In the genomic region with DNA sequence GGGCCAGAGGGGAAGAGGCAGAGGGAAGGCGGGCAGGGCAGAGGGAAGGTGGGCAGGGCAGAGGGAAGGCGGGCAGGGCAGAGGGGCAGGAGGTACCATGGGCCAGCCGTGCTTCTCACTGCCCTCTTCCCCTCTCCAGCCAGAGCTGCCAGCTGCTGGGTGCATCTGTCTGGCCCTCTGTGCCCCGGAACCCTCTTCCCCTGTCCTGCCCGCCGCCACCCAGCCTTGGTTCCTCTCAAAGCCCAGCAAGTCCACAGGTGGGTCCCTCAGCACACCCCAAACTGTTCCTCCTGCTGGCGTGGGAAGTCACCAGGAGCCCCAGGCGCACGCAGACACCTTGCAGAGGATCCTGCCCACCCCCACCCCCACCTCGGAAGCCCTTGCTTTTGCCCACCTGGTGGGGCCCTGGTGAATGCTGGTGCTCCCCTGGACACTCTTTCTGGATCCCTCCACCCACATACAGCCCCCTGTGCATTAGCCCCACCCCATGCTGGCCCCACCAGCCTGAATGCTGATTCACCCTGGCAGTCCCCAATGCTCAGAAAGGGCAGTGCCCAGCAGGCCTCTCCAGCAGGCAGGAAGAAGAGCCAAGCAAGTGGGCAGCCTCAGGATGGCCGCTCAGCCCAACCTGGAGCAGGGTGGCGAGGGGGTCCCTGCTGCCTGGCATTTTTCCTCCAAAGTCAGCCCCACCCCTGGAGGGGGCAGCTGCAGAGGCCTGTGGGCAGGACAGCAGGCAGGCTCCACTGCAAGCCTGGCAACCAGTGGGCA, we compare ENCODE assay signal across 10 cellular contexts. TPM values are rescaled to one million over a fixed set of nuclear protein-coding genes. Genes with fewer than 3 reads are reported as not detected.
DNase-seq lines count a peak whose midpoint lies in the region; ATAC-seq and TF ChIP-seq lines count a peak whose summit lies in the region.
"Had no signal": no experiment of that assay in that cellular context is flagged by ENCODE, and none has a peak within 500 bp of the region (broad histone marks: within the 10 kb centered on the region; RNA-seq: fewer than 3 reads in every experiment).

No MANE protein-coding gene starts in this region.

- peak overlapping the region in 3 of 4 donors; percentile 66 to 83 (median 76) for H3K4me3 ChIP-seq in upper lobe of left lung
- H3K4me3 ChIP-seq: GM12878 had no signal

- H3K27ac ChIP-seq in epithelial cell of prostate (peak overlapping the region; percentile 79), upper lobe of left lung (peak overlapping the region; percentile 92 to 99 (median 94))

- H3K4me1 Mint-ChIP-seq in activated naive CD4-positive, alpha-beta T cell treated with anti-CD3 and anti-CD28 coated beads, Interleukin-2, amount 50 U/mL, for 24 hours: peaks cover 17% of the 10 kb centered on the region
- peaks cover 12 to 32% of the 10 kb centered on the region in 2 donors for H3K4me1 Mint-ChIP-seq in natural killer cell treated with Interleukin-12 subunit alpha and Interleukin-12 subunit beta and Interleukin-15 and Interleukin-18, amount 100 ng/mL, for 72 hours (ENCODE audit: low read depth in 2 of 2)

- TF ChIP-seq POLR2A in upper lobe of left lung (IDR thresholded peaks at IDR 0.05): no peak

- no peak overlapping the region for H3K27ac Mint-ChIP-seq in activated naive CD4-positive, alpha-beta T cell treated with anti-CD3 and anti-CD28 coated beads, Interleukin-2, amount 50 U/mL, for 24 hours
- peak overlapping the region in 1 of 2 donors; percentile 10 for H3K27ac Mint-ChIP-seq in natural killer cell treated with Interleukin-12 subunit alpha and Interleukin-12 subunit beta and Interleukin-15 and Interleukin-18, amount 100 ng/mL, for 72 hours

- no peak for ATAC-seq in natural killer cell treated with Interleukin-12 subunit alpha and Interleukin-12 subunit beta and Interleukin-15 and Interleukin-18, amount 100 ng/mL, for 72 hours
- peak in 1 of 2 donors; percentile 0 for ATAC-seq in upper lobe of left lung (ENCODE audit: low FRiP score in 2 of 2)
- no peak for ATAC-seq in GM18498 (IDR thresholded peaks at IDR 0.05; ENCODE audit: unreplicated experiment)
- ATAC-seq in GM18873 (IDR thresholded peaks at IDR 0.05; ENCODE audit: low FRiP score, unreplicated experiment): no peak

- no peaks in the 10 kb centered on the region for H3K27me3 Mint-ChIP-seq in activated naive CD4-positive, alpha-beta T cell treated with anti-CD3 and anti-CD28 coated beads, Interleukin-2, amount 50 U/mL, for 24 hours
- no peaks in the 10 kb centered on the region for H3K27me3 Mint-ChIP-seq in natural killer cell treated with Interleukin-12 subunit alpha and Interleukin-12 subunit beta and Interleukin-15 and Interleukin-18, amount 100 ng/mL, for 72 hours

- no peaks in the 10 kb centered on the region for H3K36me3 ChIP-seq in upper lobe of left lung

- CTCF ChIA-PET in HEK293T (lab: Yijun Ruan, JAX): no interaction called here

- DNase-seq in activated naive CD4-positive, alpha-beta T cell treated with anti-CD3 and anti-CD28 coated beads, Interleukin-2, amount 50 U/mL, for 16 hours: no peak
- DNase-seq in epithelial cell of prostate (ENCODE audit: low read depth, low spot score): no peak
- DNase-seq in natural killer cell treated with Interleukin-12 subunit alpha and Interleukin-12 subunit beta and Interleukin-15 and Interleukin-18, amount 100 ng/mL, for 72 hours (ENCODE audit: low spot score): no peak
- DNase-seq in upper lobe of left lung: peak in 1 of 2 donors; percentile 66
- DNase-seq in HEK293T (ENCODE audit: extremely low spot score): no peak
- DNase-seq: NCI-H526 treated with DMSO at 0.1 percent for 48 hours had no signal

- H3K27me3 ChIP-seq in upper lobe of left lung: no peaks in the 10 kb centered on the region

- no peak for TF ChIP-seq CTCF in upper lobe of left lung (IDR thresholded peaks at IDR 0.05)

- no peaks in the 10 kb centered on the region for H3K9me3 ChIP-seq in upper lobe of left lung

- no peaks in the 10 kb centered on the region for H3K36me3 Mint-ChIP-seq in activated naive CD4-positive, alpha-beta T cell treated with anti-CD3 and anti-CD28 coated beads, Interleukin-2, amount 50 U/mL, for 24 hours
- H3K36me3 Mint-ChIP-seq in natural killer cell treated with Interleukin-12 subunit alpha and Interleukin-12 subunit beta and Interleukin-15 and Interleukin-18, amount 100 ng/mL, for 72 hours: peaks cover 6% of the 10 kb centered on the region

- WGBS in upper lobe of left lung, 2 donors: 66 to 89% methylated on average over 8 to 12 of the region's 12 CpGs

- no peaks in the 10 kb centered on the region for H3K9me3 Mint-ChIP-seq in activated naive CD4-positive, alpha-beta T cell treated with anti-CD3 and anti-CD28 coated beads, Interleukin-2, amount 50 U/mL, for 24 hours
- peaks cover 9% of the 10 kb centered on the region for H3K9me3 Mint-ChIP-seq in natural killer cell treated with Interleukin-12 subunit alpha and Interleukin-12 subunit beta and Interleukin-15 and Interleukin-18, amount 100 ng/mL, for 72 hours

- H3K4me1 ChIP-seq in upper lobe of left lung: peaks cover 31 to 44% (median 41%) of the 10 kb centered on the region in 4 donors

- POLR2A ChIA-PET in HEK293T (lab: Yijun Ruan, JAX): no interaction called here

- TF ChIP-seq EP300 in upper lobe of left lung (IDR thresholded peaks at IDR 0.05): no peak

- H3K4me3 Mint-ChIP-seq in activated naive CD4-positive, alpha-beta T cell treated with anti-CD3 and anti-CD28 coated beads, Interleukin-2, amount 50 U/mL, for 24 hours: peak overlapping the region; percentile 27
- H3K4me3 Mint-ChIP-seq in natural killer cell treated with Interleukin-12 subunit alpha and Interleukin-12 subunit beta and Interleukin-15 and Interleukin-18, amount 100 ng/mL, for 72 hours: peak overlapping the region; percentile 37

TF ChIP-seq in HEK293T, 16 proteins besides CTCF, POLR2A, EP300 and RAD21:
- no peak for TF ChIP-seq ELF4 (IDR thresholded peaks at IDR 0.05)
- no peak for TF ChIP-seq LEF1 (IDR thresholded peaks at IDR 0.05; ENCODE audit: borderline replicate concordance)
- no peak for TF ChIP-seq BHLHE40 (IDR thresholded peaks at IDR 0.05; ENCODE audit: borderline replicate concordance)
- TF ChIP-seq L3MBTL2 (conservative IDR thresholded peaks at IDR 0.05): no peak
- TF ChIP-seq FOXK2 (IDR thresholded peaks at IDR 0.05): no peak
- TF ChIP-seq FOXA1 (IDR thresholded peaks at IDR 0.05): no peak
- TF ChIP-seq TARDBP (IDR thresholded peaks at IDR 0.05): no peak
- TF ChIP-seq, protein P1, sequence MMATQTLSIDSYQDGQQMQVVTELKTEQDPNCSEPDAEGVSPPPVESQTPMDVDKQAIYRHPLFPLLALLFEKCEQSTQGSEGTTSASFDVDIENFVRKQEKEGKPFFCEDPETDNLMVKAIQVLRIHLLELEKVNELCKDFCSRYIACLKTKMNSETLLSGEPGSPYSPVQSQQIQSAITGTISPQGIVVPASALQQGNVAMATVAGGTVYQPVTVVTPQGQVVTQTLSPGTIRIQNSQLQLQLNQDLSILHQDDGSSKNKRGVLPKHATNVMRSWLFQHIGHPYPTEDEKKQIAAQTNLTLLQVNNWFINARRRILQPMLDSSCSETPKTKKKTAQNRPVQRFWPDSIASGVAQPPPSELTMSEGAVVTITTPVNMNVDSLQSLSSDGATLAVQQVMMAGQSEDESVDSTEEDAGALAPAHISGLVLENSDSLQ (IDR thresholded peaks at IDR 0.05): no peak
- no peak for TF ChIP-seq ARNT (IDR thresholded peaks at IDR 0.05)
- no peak for TF ChIP-seq CTBP1 (IDR thresholded peaks at IDR 0.05; ENCODE audit: borderline replicate concordance)
- TF ChIP-seq SP1 (IDR thresholded peaks at IDR 0.05): no peak
- TF ChIP-seq SUZ12 (IDR thresholded peaks at IDR 0.05): no peak
- no peak for TF ChIP-seq NFRKB (IDR thresholded peaks at IDR 0.05)
- TF ChIP-seq ZNF384 (IDR thresholded peaks at IDR 0.05): no peak
- TF ChIP-seq HDGF (IDR thresholded peaks at IDR 0.05; ENCODE audit: borderline replicate concordance): no peak
- no peak for TF ChIP-seq FOXM1 (IDR thresholded peaks at IDR 0.05; ENCODE audit: borderline replicate concordance)

RNA-seq across cellular contexts. Expression of a gene that starts 1.9 kb away (rescaled TPM):
- 10 to 100 TPM; 15.2 to 17.9 TPM for total RNA-seq in natural killer cell treated with Interleukin-12 subunit alpha and Interleukin-12 subunit beta and Interleukin-15 and Interleukin-18, amount 100 ng/mL, for 72 hours
- 10 to 100 TPM; 20.2 to 54.4 (median 32.9) TPM for total RNA-seq in upper lobe of left lung
